Comparison of ENCODE assay signal across 22 cellular contexts in the genomic region with DNA sequence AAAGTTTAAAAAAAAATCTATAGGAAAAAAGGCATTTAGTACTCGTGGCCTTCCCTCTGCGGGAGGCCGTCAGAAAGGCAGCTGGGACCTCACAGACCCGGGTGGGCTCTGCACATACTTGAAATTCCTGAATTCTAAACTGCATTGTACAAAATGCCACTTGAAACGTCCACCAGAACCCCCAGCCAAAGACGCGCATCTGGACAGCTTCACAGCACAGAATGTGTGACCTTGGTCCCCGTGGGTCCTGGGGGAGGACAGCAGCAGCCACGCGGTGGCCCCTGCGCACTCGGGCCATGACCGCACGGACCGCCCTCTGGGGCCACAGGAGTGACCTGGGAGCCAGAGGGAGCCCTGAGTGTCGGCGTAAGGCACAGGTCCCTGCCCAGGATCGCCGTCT. TPM values are rescaled to one million over a fixed set of nuclear protein-coding genes. Genes with fewer than 3 reads are reported as not detected.
DNase-seq lines count a peak whose midpoint lies in the region; ATAC-seq and TF ChIP-seq lines count a peak whose summit lies in the region.
"Had no signal": no experiment of that assay in that cellular context is flagged by ENCODE, and none has a peak within 500 bp of the region (broad histone marks: within the 10 kb centered on the region; RNA-seq: fewer than 3 reads in every experiment).

No MANE protein-coding gene starts in this region.

- H3K4me3 ChIP-seq in SJCRH30 (peak overlapping the region; percentile 45), PC-9 (no peak overlapping the region), upper lobe of right lung (no peak overlapping the region)
- H3K4me3 ChIP-seq: GM23248 had no signal

- CTCF ChIA-PET in PC-9 (lab: Charles Lee): no interaction called here
- CTCF ChIA-PET in activated CD4-positive, alpha-beta T cell treated with anti-CD3 and anti-CD28 coated beads for 36 hours (lab: Charles Lee): no interaction called here

- ATAC-seq in left lobe of liver: peak; percentile 37
- no peak for ATAC-seq in GM18867 (IDR thresholded peaks at IDR 0.05; ENCODE audit: unreplicated experiment)
- ATAC-seq in activated CD4-positive, alpha-beta T cell treated with anti-CD3 and anti-CD28 coated beads for 36 hours: no peak
- no peak for ATAC-seq in upper lobe of right lung
- ATAC-seq: SK-N-SH treated with all-trans-retinoic acid at 6 μM for 48 hours had no signal

- no peaks in the 10 kb centered on the region for H3K79me2 ChIP-seq in PC-9 (ENCODE audit: low read depth)

- H3K4me1 ChIP-seq in SJCRH30 (peaks cover 16% of the 10 kb centered on the region), PC-9 (replicated peaks; ENCODE audit: insufficient read depth) (no peaks in the 10 kb centered on the region), upper lobe of right lung (no peaks in the 10 kb centered on the region)
- H3K4me1 ChIP-seq: BE2C had no signal

- H3K4me3 Mint-ChIP-seq in activated CD4-positive, alpha-beta T cell treated with anti-CD3 and anti-CD28 coated beads for 36 hours: no peak overlapping the region
- H3K4me3 Mint-ChIP-seq: IgD-negative memory B cell had no signal

- no peaks in the 10 kb centered on the region for H3K9me3 Mint-ChIP-seq in activated CD4-positive, alpha-beta T cell treated with anti-CD3 and anti-CD28 coated beads for 36 hours (ENCODE audit: low read depth)
- H3K9me3 Mint-ChIP-seq: IgD-negative memory B cell had no signal

- intact Hi-C loops in PC-9 (cut with micrococcal nuclease; ENCODE audit: unreplicated experiment): no loop called here
- intact Hi-C loops in activated CD4-positive, alpha-beta T cell treated with anti-CD3 and anti-CD28 coated beads for 36 hours (cut with DNase I, micrococcal nuclease): no loop called here
- intact Hi-C loops in upper lobe of right lung (cut with DNase I): no loop called here

- TF ChIP-seq CTCF in PC-9 (conservative IDR thresholded peaks at IDR 0.05): no peak
- TF ChIP-seq CTCF in upper lobe of right lung (IDR thresholded peaks at IDR 0.05): no peak

- POLR2A ChIA-PET in PC-9 (lab: Charles Lee; ENCODE audit: unreplicated experiment): no interaction called here
- POLR2A ChIA-PET in activated CD4-positive, alpha-beta T cell treated with anti-CD3 and anti-CD28 coated beads for 36 hours (lab: Charles Lee): no interaction called here

- H2AFZ ChIP-seq in PC-9: no peak overlapping the region
- H2AFZ ChIP-seq: GM23248 had no signal

- H3K4me1 Mint-ChIP-seq in activated CD4-positive, alpha-beta T cell treated with anti-CD3 and anti-CD28 coated beads for 36 hours: no peaks in the 10 kb centered on the region
- H3K4me1 Mint-ChIP-seq: IgD-negative memory B cell had no signal

- no peaks in the 10 kb centered on the region for H3K36me3 Mint-ChIP-seq in activated CD4-positive, alpha-beta T cell treated with anti-CD3 and anti-CD28 coated beads for 36 hours (ENCODE audit: low read depth)

- H3K27me3 Mint-ChIP-seq in activated CD4-positive, alpha-beta T cell treated with anti-CD3 and anti-CD28 coated beads for 36 hours: peaks cover 9% of the 10 kb centered on the region

- no peaks in the 10 kb centered on the region for H3K9me3 ChIP-seq in SJCRH30 (replicated peaks)
- no peaks in the 10 kb centered on the region for H3K9me3 ChIP-seq in PC-9 (ENCODE audit: insufficient read depth, low read depth)
- no peaks in the 10 kb centered on the region for H3K9me3 ChIP-seq in upper lobe of right lung
- H3K9me3 ChIP-seq: BE2C had no signal

- peak; percentile 54 to 64 for DNase-seq in SJCRH30
- peak; percentile 55 for DNase-seq in ecto neural progenitor cell (ENCODE audit: low spot score)
- no peak for DNase-seq in left lobe of liver (ENCODE audit: low spot score)
- DNase-seq in PC-9: no peak
- DNase-seq in activated CD4-positive, alpha-beta T cell treated with anti-CD3 and anti-CD28 coated beads for 36 hours: no peak
- DNase-seq in upper lobe of right lung: no peak
- DNase-seq: BE2C, DMS53, EL, GM23248, NCI-H1105 treated with DMSO at 0.1 percent for 48 hours, NCI-H2029 treated with DMSO at 0.1 percent for 48 hours, NCI-H2171, NCI-H345, NCI-H524, NCI-H82, SHP77 had no signal

- no TSS peak for BruUV-seq in PC-9 (replicated peaks; lab: Mats Ljungman, UMichigan)

- H3K27ac Mint-ChIP-seq in activated CD4-positive, alpha-beta T cell treated with anti-CD3 and anti-CD28 coated beads for 36 hours: no peak overlapping the region
- H3K27ac Mint-ChIP-seq: IgD-negative memory B cell had no signal

- H3K4me2 ChIP-seq in PC-9: no peak overlapping the region

- H3K27me3 ChIP-seq in SJCRH30 (no peaks in the 10 kb centered on the region), PC-9 (ENCODE audit: insufficient read depth, low read depth) (no peaks in the 10 kb centered on the region), upper lobe of right lung (no peaks in the 10 kb centered on the region)
- H3K27me3 ChIP-seq: BE2C had no signal

- no peaks in the 10 kb centered on the region for H3F3A ChIP-seq in PC-9 (ENCODE audit: insufficient read depth, low read depth)

- H4K20me1 ChIP-seq in PC-9 (ENCODE audit: insufficient read depth): no peaks in the 10 kb centered on the region

- no peaks in the 10 kb centered on the region; the same call in 1 of the 2 replicates for H3K9me2 ChIP-seq in PC-9 (ENCODE audit: insufficient read depth)

- H3K27ac ChIP-seq in SJCRH30: peak overlapping the region; percentile 58
- H3K27ac ChIP-seq in PC-9: no peak overlapping the region
- H3K27ac ChIP-seq in upper lobe of right lung: no peak overlapping the region
- H3K27ac ChIP-seq: GM23248 had no signal

- H3K36me3 ChIP-seq in SJCRH30: no peaks in the 10 kb centered on the region
- no peaks in the 10 kb centered on the region for H3K36me3 ChIP-seq in PC-9 (ENCODE audit: low read depth)
- no peaks in the 10 kb centered on the region for H3K36me3 ChIP-seq in upper lobe of right lung
- H3K36me3 ChIP-seq: BE2C had no signal

RNA-seq across cellular contexts. Expression of a gene that starts 20.6 kb away (rescaled TPM):
- total RNA-seq in SJCRH30 (2014; rRNA removed; shearing (Covaris generic)): 31.6 and 34.0 TPM in 2 replicates
- total RNA-seq in left lobe of liver: 20.4 TPM
- 24.1 and 28.8 TPM in 2 replicates for total RNA-seq in PC-9 (2021)
- 10 to 100 TPM; 38.7 to 43.7 TPM for total RNA-seq in activated CD4-positive, alpha-beta T cell treated with anti-CD3 and anti-CD28 coated beads for 36 hours
- 28.1 TPM for total RNA-seq in upper lobe of right lung

RNA-seq across cellular contexts. Expression of a gene that starts 23.8 kb away (rescaled TPM):
- 0.08 TPM in 1 of 2 replicates, not detected in the other for total RNA-seq in SJCRH30 (2014; rRNA removed; shearing (Covaris generic))
- total RNA-seq in left lobe of liver (0.58 TPM), PC-9 (2021) (not detected in 2 replicates), upper lobe of right lung (not detected)
- total RNA-seq in activated CD4-positive, alpha-beta T cell treated with anti-CD3 and anti-CD28 coated beads for 36 hours: under 1 TPM in 1 of 2 experiments, not detected in 1; 0.05 TPM
- total RNA-seq: A673, GM23248, RPMI7951 had no signal

RNA-seq across cellular contexts. Expression of a gene that starts 44.1 kb away (rescaled TPM):
- 439 and 441 TPM in 2 replicates for total RNA-seq in SJCRH30 (2014; rRNA removed; shearing (Covaris generic))
- 27.8 TPM for total RNA-seq in left lobe of liver
- 154 and 156 TPM in 2 replicates for total RNA-seq in PC-9 (2021)
- 100 to 1,000 TPM; 394 to 452 TPM for total RNA-seq in activated CD4-positive, alpha-beta T cell treated with anti-CD3 and anti-CD28 coated beads for 36 hours
- total RNA-seq in upper lobe of right lung: 70.2 TPM

Comparison
In these comparisons a context has a peak if more than half of its experiments do, and no peak if none do; other contexts are left out.
1. DNase-seq: peak in SJCRH30 (2 of 2) and ecto neural progenitor cell (single experiment); none in left lobe of liver (single experiment), PC-9 (0 of 2), activated CD4-positive, alpha-beta T cell treated with anti-CD3 and anti-CD28 coated beads for 36 hours (single experiment) and upper lobe of right lung (single experiment).